9 cellular contexts compared by ENCODE assay signal in genomic region chr6:106973841-106974336, GRCh38. TPM values are rescaled to one million over a fixed set of nuclear protein-coding genes. Genes with fewer than 3 reads are reported as not detected.
DNase-seq lines count a peak whose midpoint lies in the region; ATAC-seq and TF ChIP-seq lines count a peak whose summit lies in the region.
"Had no signal": no experiment of that assay in that cellular context is flagged by ENCODE, and none has a peak within 500 bp of the region (broad histone marks: within the 10 kb centered on the region; RNA-seq: fewer than 3 reads in every experiment).

No MANE protein-coding gene starts in this region.

- WGBS in right cardiac atrium: 2% methylated on average over 31 of the region's 31 CpGs

- peak; percentile 2 for DNase-seq in stimulated activated CD4-positive, alpha-beta T cell treated with anti-CD3 and anti-CD28 coated beads, Interleukin-4, amount 100 ng/mL, for 1 hour
- no peak for DNase-seq in stimulated activated CD4-positive, alpha-beta T cell treated with anti-CD3 and anti-CD28 coated beads, Interleukin-1b, Interleukin-23, amount 100 ng/mL, for 48 hours
- no peak for DNase-seq in right cardiac atrium
- no peak for DNase-seq in gastrocnemius medialis
- no peak for DNase-seq in SHP77 treated with DMSO at 0.1 percent for 48 hours (lab: John Stamatoyannopoulos, UW)

- H3K4me3 ChIP-seq in SU-DHL-6 (ENCODE audit: insufficient read depth, low read length, poor library complexity, severe bottlenecking): peak overlapping the region; percentile 97
- peak overlapping the region; percentile 21 for H3K4me3 ChIP-seq in right cardiac atrium (ENCODE audit: low read length)
- H3K4me3 ChIP-seq in gastrocnemius medialis: peak overlapping the region in 3 of 4 donors; percentile 27 to 57 (median 29)

- H3K27me3 ChIP-seq in SU-DHL-6 (ENCODE audit: low read length) (no peaks in the 10 kb centered on the region), right cardiac atrium (ENCODE audit: control insufficient read depth, insufficient read depth) (peaks cover 2% of the 10 kb centered on the region), gastrocnemius medialis (peaks cover 54 to 63% (median 62%) of the 10 kb centered on the region in 3 donors)

- peaks cover 4% of the 10 kb centered on the region for H3K4me1 ChIP-seq in right cardiac atrium (ENCODE audit: control insufficient read depth, insufficient read depth, low read length)
- peaks cover 4 to 15% of the 10 kb centered on the region in 2 donors for H3K4me1 ChIP-seq in gastrocnemius medialis

- no peak overlapping the region for H2AFZ ChIP-seq in SU-DHL-6 (ENCODE audit: low read depth, low read length, severe bottlenecking)

- in situ Hi-C loops in gastrocnemius medialis (cut with MboI; ENCODE audit: low sequenced_read_pairs in 4 of 4): no loop called here

- H3K36me3 ChIP-seq in SU-DHL-6 (ENCODE audit: low read length): peaks cover 10% of the 10 kb centered on the region
- no peaks in the 10 kb centered on the region for H3K36me3 ChIP-seq in gastrocnemius medialis
- H3K36me3 ChIP-seq: adrenal gland had no signal

- H3K9me3 ChIP-seq in SU-DHL-6 (ENCODE audit: insufficient read depth, low read length): no peaks in the 10 kb centered on the region
- H3K9me3 ChIP-seq in right cardiac atrium (ENCODE audit: control insufficient read depth, low read length): no peaks in the 10 kb centered on the region
- no peaks in the 10 kb centered on the region for H3K9me3 ChIP-seq in gastrocnemius medialis
- H3K9me3 ChIP-seq: adrenal gland had no signal

- H3K27ac ChIP-seq in SU-DHL-6 (ENCODE audit: low read depth, low read length): peak overlapping the region; percentile 52
- no peak overlapping the region for H3K27ac ChIP-seq in right cardiac atrium (ENCODE audit: low read length)
- no peak overlapping the region for H3K27ac ChIP-seq in gastrocnemius medialis

- no peaks in the 10 kb centered on the region for H3K9me2 ChIP-seq in SU-DHL-6 (replicated peaks; ENCODE audit: insufficient read depth, low read length)

- peak overlapping the region; percentile 90 for H3K9ac ChIP-seq in SU-DHL-6 (ENCODE audit: low read length)

- H3K4me2 ChIP-seq in SU-DHL-6 (ENCODE audit: low read depth, low read length, poor library complexity, severe bottlenecking): peak overlapping the region; percentile 92

- TF ChIP-seq POLR2A in gastrocnemius medialis (IDR thresholded peaks at IDR 0.05): no peak

- intact Hi-C loops in right cardiac atrium (cut with DNase I) (loop anchor here in 3 of 4 donors (10.0 kb wide), 2 partner anchors 529 to 639 kb away; no protein-coding TSS in a partner anchor), gastrocnemius medialis (cut with DNase I; ENCODE audit: low total_unique reads) (no loop called here)

- peaks cover 18% of the 10 kb centered on the region; the same call in 1 of the 2 replicates for H3F3A ChIP-seq in SU-DHL-6 (ENCODE audit: insufficient read depth)

- ATAC-seq in right cardiac atrium: peak in 1 of 2 donors; percentile 22
- ATAC-seq in gastrocnemius medialis: no peak
- no peak for ATAC-seq in GM18861 (IDR thresholded peaks at IDR 0.05; ENCODE audit: unreplicated experiment)
- ATAC-seq in GM18498 (IDR thresholded peaks at IDR 0.05; ENCODE audit: unreplicated experiment): no peak

- peaks cover 17% of the 10 kb centered on the region for H4K20me1 ChIP-seq in SU-DHL-6 (ENCODE audit: low read depth, low read length)

- H3K79me2 ChIP-seq in SU-DHL-6 (ENCODE audit: insufficient read depth, low read length): peaks cover 30% of the 10 kb centered on the region

- TF ChIP-seq CTCF in SU-DHL-6 (IDR thresholded peaks at IDR 0.05; ENCODE audit: insufficient read depth, low read length, poor library complexity, severe bottlenecking) (no peak), gastrocnemius medialis (IDR thresholded peaks at IDR 0.05 in 4 of 5, conservative IDR thresholded peaks at IDR 0.05 in 1 of 5) (no peak)

RNA-seq across cellular contexts. Expression of gene CD24, which starts 0.6 kb away (rescaled TPM):
- 1 to 10 TPM in 2 of 4 donors, under 1 TPM in 1, not detected in 1; 0.60 to 2.2 (median 1.1) TPM for total RNA-seq in right cardiac atrium
- 1.2 TPM for polyA plus RNA-seq in right cardiac atrium
- total RNA-seq in gastrocnemius medialis: 1 to 10 TPM in 3 of 4 donors, under 1 TPM in 1; 0.39 to 5.9 (median 1.4) TPM

RNA-seq across cellular contexts. Expression of gene MTRES1, which starts 54.1 kb away (rescaled TPM):
- total RNA-seq in right cardiac atrium (10 to 100 TPM; 26.2 to 34.3 (median 29.3) TPM), gastrocnemius medialis (10 to 100 TPM; 10.6 to 20.3 (median 17.0) TPM)
- 60.2 TPM for polyA plus RNA-seq in right cardiac atrium

Comparison
In these comparisons a context has a peak if more than half of its experiments do, and no peak if none do; other contexts are left out.
1. H3K4me3 ChIP-seq: peak in every context shown above with its lines; median percentile 97 in SU-DHL-6; 29 in gastrocnemius medialis; 21 in right cardiac atrium.